Comparison of ENCODE assay signal across 14 cellular contexts in genomic region chr5:32277782-32278181, GRCh38. TPM values are rescaled to one million over a fixed set of nuclear protein-coding genes. Genes with fewer than 3 reads are reported as not detected.
A peak's percentile ranks its signal among the peaks of the same experiment; 100 is the strongest.
DNase-seq lines count a peak whose midpoint lies in the region; ATAC-seq and TF ChIP-seq lines count a peak whose summit lies in the region.
"Had no signal": no experiment of that assay in that cellular context is flagged by ENCODE, and none has a peak within 500 bp of the region (broad histone marks: within the 10 kb centered on the region; RNA-seq: fewer than 3 reads in every experiment).

No MANE protein-coding gene starts in this region.

- no peak overlapping the region for H3K9ac ChIP-seq in PC-3 (ENCODE audit: low read length)

- H3K4me1 ChIP-seq in left ventricle myocardium inferior (peaks cover 74% of the 10 kb centered on the region), right cardiac atrium (ENCODE audit: control insufficient read depth, insufficient read depth, low read length) (peaks cover 7% of the 10 kb centered on the region), hepatocyte (ENCODE audit: insufficient read depth) (peaks cover 12% of the 10 kb centered on the region), PC-3 (ENCODE audit: insufficient read depth, low read length) (no peaks in the 10 kb centered on the region)

- H3K4me3 ChIP-seq in left ventricle myocardium inferior: no peak overlapping the region
- H3K4me3 ChIP-seq in right cardiac atrium (ENCODE audit: low read length): no peak overlapping the region
- no peak overlapping the region for H3K4me3 ChIP-seq in hepatocyte
- H3K4me3 ChIP-seq in PC-3 (ENCODE audit: low read length): no peak overlapping the region
- H3K4me3 ChIP-seq: colonic mucosa, gastroesophageal sphincter, lung had no signal

- ATAC-seq in right cardiac atrium: no peak
- no peak for ATAC-seq in HG03135 (IDR thresholded peaks at IDR 0.05; ENCODE audit: unreplicated experiment)
- ATAC-seq in GM19455 (IDR thresholded peaks at IDR 0.05; ENCODE audit: unreplicated experiment): no peak
- ATAC-seq in PC-3: no peak
- ATAC-seq: gastroesophageal sphincter, sciatic nerve had no signal

- POLR2A ChIA-PET in PC-3 (lab: Charles Lee; ENCODE audit: unreplicated experiment): no interaction called here

- CTCF ChIA-PET in PC-3 (lab: Charles Lee): no interaction called here

- H2AFZ ChIP-seq in hepatocyte: no peak overlapping the region
- H2AFZ ChIP-seq in PC-3 (ENCODE audit: low read length): no peak overlapping the region

- BruUV-seq in PC-3 (replicated peaks; lab: Mats Ljungman, UMichigan): no TSS peak

- no peaks in the 10 kb centered on the region for H3K9me3 ChIP-seq in left ventricle myocardium inferior (replicated peaks)
- no peaks in the 10 kb centered on the region for H3K9me3 ChIP-seq in right cardiac atrium (ENCODE audit: control insufficient read depth, low read length)
- H3K9me3 ChIP-seq in hepatocyte (ENCODE audit: low read depth): no peaks in the 10 kb centered on the region
- H3K9me3 ChIP-seq in PC-3 (ENCODE audit: low read length): no peaks in the 10 kb centered on the region
- H3K9me3 ChIP-seq: colonic mucosa, gastroesophageal sphincter had no signal

- H3K27ac ChIP-seq in left ventricle myocardium inferior (replicated peaks) (peak overlapping the region; percentile 64), right cardiac atrium (ENCODE audit: low read length) (no peak overlapping the region), hepatocyte (peak overlapping the region; percentile 67), PC-3 (ENCODE audit: low read length) (no peak overlapping the region)

- H3K27me3 ChIP-seq in left ventricle myocardium inferior (ENCODE audit: low read depth) (no peaks in the 10 kb centered on the region), right cardiac atrium (ENCODE audit: control insufficient read depth, insufficient read depth) (no peaks in the 10 kb centered on the region), hepatocyte (no peaks in the 10 kb centered on the region), PC-3 (ENCODE audit: low read length) (no peaks in the 10 kb centered on the region)
- H3K27me3 ChIP-seq: colonic mucosa, gastroesophageal sphincter had no signal

- H3K36me3 ChIP-seq in left ventricle myocardium inferior (peaks cover 22% of the 10 kb centered on the region), hepatocyte (replicated peaks; ENCODE audit: insufficient read depth, low read depth) (no peaks in the 10 kb centered on the region), PC-3 (ENCODE audit: low read depth, low read length) (no peaks in the 10 kb centered on the region)
- H3K36me3 ChIP-seq: colonic mucosa had no signal

- intact Hi-C loops in left ventricle myocardium inferior (cut with micrococcal nuclease) (no loop called here), right cardiac atrium (cut with DNase I) (no loop called here), PC-3 (cut with micrococcal nuclease) (no loop called here)

- H3K4me1 Mint-ChIP-seq in T-helper 2 cell treated with Interferon-gamma antibody and Interleukin-4, amounts not matched to agents 5 μg/mL and 100 μg/mL, for 36 hours (ENCODE audit: low read depth): peaks cover 45% of the 10 kb centered on the region

- H3K9me3 Mint-ChIP-seq in T-helper 2 cell treated with Interferon-gamma antibody and Interleukin-4, amounts not matched to agents 5 μg/mL and 100 μg/mL, for 36 hours: peaks cover 4% of the 10 kb centered on the region

- peaks cover 31% of the 10 kb centered on the region for H3K36me3 Mint-ChIP-seq in T-helper 2 cell treated with Interferon-gamma antibody and Interleukin-4, amounts not matched to agents 5 μg/mL and 100 μg/mL, for 36 hours (ENCODE audit: low read depth)

- H3K4me2 ChIP-seq in hepatocyte (no peak overlapping the region), PC-3 (ENCODE audit: low read length) (no peak overlapping the region)

- no peaks in the 10 kb centered on the region for H3K27me3 Mint-ChIP-seq in T-helper 2 cell treated with Interferon-gamma antibody and Interleukin-4, amounts not matched to agents 5 μg/mL and 100 μg/mL, for 36 hours (ENCODE audit: low read depth)

- no peaks in the 10 kb centered on the region for H3F3A ChIP-seq in PC-3 (ENCODE audit: low read length, unreplicated experiment)

- no peak for TF ChIP-seq CTCF in left ventricle myocardium inferior (IDR thresholded peaks at IDR 0.05; ENCODE audit: borderline replicate concordance)
- no peak for TF ChIP-seq CTCF in hepatocyte (IDR thresholded peaks at IDR 0.05; ENCODE audit: poor library complexity)
- no peak for TF ChIP-seq CTCF in PC-3 (conservative IDR thresholded peaks at IDR 0.05; ENCODE audit: low read depth, low read length)

- H3K79me2 ChIP-seq in hepatocyte (peaks cover 49% of the 10 kb centered on the region), PC-3 (ENCODE audit: low read length) (no peaks in the 10 kb centered on the region)

- no peak overlapping the region for H3K4me3 Mint-ChIP-seq in T-helper 2 cell treated with Interferon-gamma antibody and Interleukin-4, amounts not matched to agents 5 μg/mL and 100 μg/mL, for 36 hours

- H3K27ac Mint-ChIP-seq in T-helper 2 cell treated with Interferon-gamma antibody and Interleukin-4, amounts not matched to agents 5 μg/mL and 100 μg/mL, for 36 hours: peak overlapping the region; percentile 66

- H4K20me1 ChIP-seq in hepatocyte (ENCODE audit: insufficient read depth, poor library complexity, severe bottlenecking): no peaks in the 10 kb centered on the region
- H4K20me1 ChIP-seq in PC-3 (ENCODE audit: low read length): no peaks in the 10 kb centered on the region

- H3K9me2 ChIP-seq in hepatocyte (replicated peaks; ENCODE audit: insufficient read depth): no peaks in the 10 kb centered on the region
- no peaks in the 10 kb centered on the region for H3K9me2 ChIP-seq in PC-3 (replicated peaks; ENCODE audit: low read length)

- no peak for DNase-seq in left ventricle myocardium inferior
- DNase-seq in right cardiac atrium: no peak
- DNase-seq in T-helper 2 cell treated with Interferon-gamma antibody and Interleukin-4, amounts not matched to agents 5 μg/mL and 100 μg/mL, for 36 hours (ENCODE audit: low spot score): no peak
- DNase-seq in hepatocyte (ENCODE audit: low spot score): no peak
- DNase-seq in SW480 (ENCODE audit: low spot score): no peak
- no peak for DNase-seq in PC-3
- DNase-seq: activated effector memory CD4-positive, alpha-beta T cell treated with Interleukin-2 at 50 U/mL for 16 hours; colonic mucosa; NCI-H1436 treated with DMSO at 0.1 percent for 48 hours had no signal

RNA-seq across cellular contexts. Expression of gene MTMR12, which starts 35.0 kb away (rescaled TPM):
- total RNA-seq in left ventricle myocardium inferior (13.8 TPM), right cardiac atrium (10 to 100 TPM; 19.1 to 28.1 (median 22.7) TPM), hepatocyte (14.7 and 19.7 TPM in 2 replicates), PC-3 (2014; rRNA removed) (14.5 and 16.0 TPM in 2 replicates)
- polyA plus RNA-seq in right cardiac atrium (6.2 TPM), hepatocyte (7.1 and 11.0 TPM in 2 replicates)

Comparison
In these comparisons a context has a peak if more than half of its experiments do, and no peak if none do; other contexts are left out.
1. H3K27ac ChIP-seq: peak in left ventricle myocardium inferior (single experiment) and hepatocyte (single experiment); none in right cardiac atrium (single experiment) and PC-3 (single experiment).